In the genomic region with DNA sequence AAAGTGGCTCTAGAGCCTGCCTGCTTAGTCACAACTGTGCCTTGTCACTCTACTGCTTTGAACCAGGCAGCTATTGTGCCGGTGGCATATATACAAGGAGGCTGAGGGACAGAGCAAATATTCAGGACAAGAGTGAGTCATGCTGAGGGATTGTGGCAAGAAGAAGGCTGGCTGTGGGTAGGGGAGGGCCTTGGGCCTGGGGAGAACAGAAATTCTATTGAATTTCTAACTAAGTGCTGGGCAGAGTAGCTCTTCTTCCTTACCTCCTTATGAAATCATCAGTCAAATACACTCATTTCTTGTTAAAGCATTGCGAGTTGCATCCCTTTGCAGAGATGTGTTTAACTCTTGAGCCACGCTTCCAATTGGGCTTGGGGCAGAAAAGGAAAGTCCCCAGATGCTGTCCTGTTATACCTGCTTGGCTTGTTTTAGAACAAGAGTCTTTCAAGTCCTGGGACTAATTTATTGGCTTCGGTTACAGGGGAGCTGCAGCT, we compare ENCODE assay signal across 10 cellular contexts. TPM values are rescaled to one million over a fixed set of nuclear protein-coding genes. Genes with fewer than 3 reads are reported as not detected.
DNase-seq lines count a peak whose midpoint lies in the region; ATAC-seq and TF ChIP-seq lines count a peak whose summit lies in the region.
"Had no signal": no experiment of that assay in that cellular context is flagged by ENCODE, and none has a peak within 500 bp of the region (broad histone marks: within the 10 kb centered on the region; RNA-seq: fewer than 3 reads in every experiment).

No MANE protein-coding gene starts in this region.

- H3K4me3 ChIP-seq in psoas muscle = no peak overlapping the region

- WGBS in psoas muscle, 3 donors = 64 to 72% (median 69%) methylated on average over 4 of the region's 4 CpGs

- POLR2A ChIA-PET in RWPE1 (lab: Yijun Ruan, JAX; ENCODE audit: low non-redundant PET) = no interaction called here

- no peaks in the 10 kb centered on the region for H3K9me3 ChIP-seq in psoas muscle

- CTCF ChIA-PET in RWPE1 (lab: Yijun Ruan, JAX) = interaction anchor here (2.0 kb wide), 1 partner anchor 12 kb away, joined by 6 read pairs; no protein-coding TSS in a partner anchor

- in situ Hi-C loops in KBM-7 (cut with MboI; ENCODE audit: low pct_unique_long_range_greater_than_20kb, low sequenced_read_pairs) = no loop called here

- DNase-seq in HK-2 (ENCODE audit: unreplicated experiment) = peak; percentile 4
- DNase-seq in RWPE1 (ENCODE audit: low spot score) = peak; percentile 16
- peak; percentile 5 for DNase-seq in fibroblast of gingiva (ENCODE audit: low read depth)
- no peak for DNase-seq in psoas muscle
- no peak for DNase-seq in NCI-H526 (lab: John Stamatoyannopoulos, UW)
- DNase-seq in KBM-7 = no peak
- DNase-seq in NK-92 treated with Interleukin-12 subunit alpha and Interleukin-12 subunit beta, amount 100 ng/mL, for 24 hours (lab: John Stamatoyannopoulos, UW) = no peak
- DNase-seq: effector CD4-positive, alpha-beta T cell; kidney; NCI-H82 had no signal

- TF ChIP-seq CTCF in RWPE1 (conservative IDR thresholded peaks at IDR 0.05; ENCODE audit: low read depth) = no peak
- no peak for TF ChIP-seq CTCF in psoas muscle (IDR thresholded peaks at IDR 0.05)

- no peaks in the 10 kb centered on the region for H3K27me3 ChIP-seq in psoas muscle (ENCODE audit: insufficient read depth in 3 of 3, low read length in 2 of 3)

- H3K4me1 ChIP-seq in psoas muscle = no peaks in the 10 kb centered on the region

- no peaks in the 10 kb centered on the region for H3K36me3 ChIP-seq in psoas muscle (ENCODE audit: insufficient read depth in 1 of 2, low read depth in 1 of 2)

- ATAC-seq in psoas muscle = peak; percentile 41 to 70 (median 63)

- H3K27ac ChIP-seq in RWPE1 = no peak overlapping the region
- no peak overlapping the region for H3K27ac ChIP-seq in psoas muscle

- intact Hi-C loops in psoas muscle (cut with DNase I) = no loop called here

RNA-seq across cellular contexts. Expression of a gene that starts 59.7 kb away (rescaled TPM):
- 10 to 100 TPM; 15.8 to 26.3 (median 18.9) TPM for total RNA-seq in psoas muscle
- 10 to 100 TPM; 45.8 to 77.5 (median 72.9) TPM for polyA plus RNA-seq in psoas muscle

Comparison
In these comparisons a context has a peak if more than half of its experiments do, and no peak if none do; other contexts are left out.
1. DNase-seq: peak in HK-2 (single experiment), RWPE1 (single experiment) and fibroblast of gingiva (single experiment); none in psoas muscle (0 of 2), NCI-H526 (0 of 2), KBM-7 (single experiment) and NK-92 treated with Interleukin-12 subunit alpha and Interleukin-12 subunit beta, amount 100 ng/mL, for 24 hours (single experiment).